ENCODE assay signal across 23 cellular contexts in genomic region chr1:214498030-214498429, GRCh38.
"Had no signal": no experiment of that assay in that cellular context is flagged by ENCODE, and none has a peak within 500 bp of the region (broad histone marks: within the 10 kb centered on the region; RNA-seq: fewer than 3 reads in every experiment).

No MANE protein-coding gene starts in this region.

- H3K36me3 ChIP-seq: adrenal gland, ascending aorta, brain microvascular endothelial cell, esophagus squamous epithelium, lower lobe of right lung, ovary, suprapubic skin, vagina had no signal

- H3K27ac Mint-ChIP-seq: activated naive CD8-positive, alpha-beta T cell; activated T-helper 17 cell treated with anti-CD3 and anti-CD28 coated beads, Interleukin-2, amount 50 U/mL, for 72 hours; effector memory CD8-positive, alpha-beta T cell; natural killer cell; stimulated activated naive CD8-positive, alpha-beta T cell treated with anti-CD3 and anti-CD28 coated beads, Interleukin-15, amount 100 ng/mL, for 72 hours; T-cell; type B pancreatic cell had no signal

- H3K4me1 Mint-ChIP-seq: activated T-helper 17 cell treated with anti-CD3 and anti-CD28 coated beads, Interleukin-2, amount 50 U/mL, for 72 hours; natural killer cell; stimulated activated naive CD8-positive, alpha-beta T cell treated with anti-CD3 and anti-CD28 coated beads, Interleukin-15, amount 100 ng/mL, for 72 hours; T-cell had no signal

- H3K4me3 Mint-ChIP-seq: activated naive CD8-positive, alpha-beta T cell; activated T-helper 17 cell treated with anti-CD3 and anti-CD28 coated beads, Interleukin-2, amount 50 U/mL, for 72 hours; effector memory CD8-positive, alpha-beta T cell; natural killer cell; stimulated activated naive CD8-positive, alpha-beta T cell treated with anti-CD3 and anti-CD28 coated beads, Interleukin-15, amount 100 ng/mL, for 72 hours; T-cell; type B pancreatic cell had no signal

- ATAC-seq: activated T-helper 17 cell treated with anti-CD3 and anti-CD28 coated beads, Interleukin-2, amount 50 U/mL, for 72 hours; effector memory CD8-positive, alpha-beta T cell; left lobe of liver; lower lobe of right lung; natural killer cell; stimulated activated naive CD8-positive, alpha-beta T cell treated with anti-CD3 and anti-CD28 coated beads, Interleukin-15, amount 100 ng/mL, for 72 hours; T-cell had no signal

- H3K4me3 ChIP-seq: adrenal gland, ascending aorta, dorsolateral prefrontal cortex, esophagus squamous epithelium, lower lobe of right lung, ovary, skin epidermis, suprapubic skin, vagina had no signal

- H3K27ac ChIP-seq: adrenal gland, ascending aorta, brain microvascular endothelial cell, dorsolateral prefrontal cortex, lower lobe of right lung, ovary, skin epidermis, suprapubic skin, vagina had no signal

- H3K27me3 ChIP-seq: adrenal gland, ascending aorta, brain microvascular endothelial cell, dorsolateral prefrontal cortex, esophagus squamous epithelium, ovary, suprapubic skin, vagina had no signal

- H3K9me3 ChIP-seq: adrenal gland, ascending aorta, esophagus squamous epithelium, lower lobe of right lung, ovary, suprapubic skin, vagina had no signal

- H3K27me3 Mint-ChIP-seq: type B pancreatic cell had no signal

- H3K36me3 Mint-ChIP-seq: activated naive CD8-positive, alpha-beta T cell; natural killer cell; T-cell had no signal

- DNase-seq: activated T-cell treated with anti-CD3 and anti-CD28 coated beads, Interleukin-2, amount 50 U/mL, for 1 hour; adrenal gland; brain microvascular endothelial cell; central memory CD4-positive, alpha-beta T cell; dorsolateral prefrontal cortex; effector memory CD8-positive, alpha-beta T cell; esophagus squamous epithelium; lower lobe of right lung; natural killer cell; ovary; right cardiac atrium; stimulated activated CD4-positive, alpha-beta T cell treated with anti-CD3 and anti-CD28 coated beads, Interleukin-1b, Interleukin-23, amount 100 ng/mL, for 48 hours; stimulated activated naive CD8-positive, alpha-beta T cell treated with anti-CD3 and anti-CD28 coated beads, Interleukin-15, amount 100 ng/mL, for 72 hours; T-cell had no signal

- FAIRE-seq: colon had no signal

- H3K9me3 Mint-ChIP-seq: activated T-helper 17 cell treated with anti-CD3 and anti-CD28 coated beads, Interleukin-2, amount 50 U/mL, for 72 hours; effector memory CD8-positive, alpha-beta T cell; natural killer cell; stimulated activated naive CD8-positive, alpha-beta T cell treated with anti-CD3 and anti-CD28 coated beads, Interleukin-15, amount 100 ng/mL, for 72 hours; T-cell had no signal
